Comparison of ENCODE assay signal across 1 cellular context in the genomic region with DNA sequence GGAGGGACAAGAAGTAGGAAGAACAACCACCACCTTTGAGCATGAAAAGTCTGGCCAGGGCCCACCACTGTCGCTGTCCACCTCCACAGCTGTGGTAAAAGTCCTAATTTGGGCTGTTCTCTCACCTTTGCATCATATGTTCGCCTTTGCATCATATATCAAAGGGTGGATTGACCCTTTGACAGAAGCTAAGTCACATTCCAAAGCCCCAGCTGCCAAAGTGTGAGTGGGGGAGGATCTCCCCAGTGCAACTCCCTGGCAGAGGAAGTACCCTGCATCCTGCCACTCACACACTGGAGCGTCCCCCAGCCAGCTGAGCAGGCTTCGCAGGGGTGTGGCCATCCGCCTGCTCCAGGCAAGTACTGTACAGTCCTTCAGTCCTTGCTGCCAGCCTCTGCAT.
TF ChIP-seq lines count a peak whose summit lies in the region.

No MANE protein-coding gene starts in this region.

TF ChIP-seq in H1, 55 proteins besides CTCF, POLR2A, EP300 and RAD21:
- TF ChIP-seq BCL11A (IDR thresholded peaks at IDR 0.05; ENCODE audit: low read depth in 2 of 2, low read length in 2 of 2) (no peak), SAP30 (IDR thresholded peaks at IDR 0.05; ENCODE audit: insufficient read depth, insufficient replicate concordance, low read length) (no peak), HDAC6 (IDR thresholded peaks at IDR 0.05; ENCODE audit: low read depth, low read length) (no peak), TAF1 (IDR thresholded peaks at IDR 0.05; ENCODE audit: low read depth, low read length) (no peak), TEAD4 (IDR thresholded peaks at IDR 0.05; ENCODE audit: low read depth, low read length) (no peak), JUND (IDR thresholded peaks at IDR 0.05; ENCODE audit: low read length) (no peak), NRF1 (IDR thresholded peaks at IDR 0.05; ENCODE audit: low read depth, low read length) (no peak), CBX8 (IDR thresholded peaks at IDR 0.05; ENCODE audit: borderline replicate concordance, low read depth, low read length) (no peak)
- TF ChIP-seq, protein P1, sequence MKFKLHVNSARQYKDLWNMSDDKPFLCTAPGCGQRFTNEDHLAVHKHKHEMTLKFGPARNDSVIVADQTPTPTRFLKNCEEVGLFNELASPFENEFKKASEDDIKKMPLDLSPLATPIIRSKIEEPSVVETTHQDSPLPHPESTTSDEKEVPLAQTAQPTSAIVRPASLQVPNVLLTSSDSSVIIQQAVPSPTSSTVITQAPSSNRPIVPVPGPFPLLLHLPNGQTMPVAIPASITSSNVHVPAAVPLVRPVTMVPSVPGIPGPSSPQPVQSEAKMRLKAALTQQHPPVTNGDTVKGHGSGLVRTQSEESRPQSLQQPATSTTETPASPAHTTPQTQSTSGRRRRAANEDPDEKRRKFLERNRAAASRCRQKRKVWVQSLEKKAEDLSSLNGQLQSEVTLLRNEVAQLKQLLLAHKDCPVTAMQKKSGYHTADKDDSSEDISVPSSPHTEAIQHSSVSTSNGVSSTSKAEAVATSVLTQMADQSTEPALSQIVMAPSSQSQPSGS (IDR thresholded peaks at IDR 0.05; ENCODE audit: low read length), result no peak
- TF ChIP-seq, protein P2, sequence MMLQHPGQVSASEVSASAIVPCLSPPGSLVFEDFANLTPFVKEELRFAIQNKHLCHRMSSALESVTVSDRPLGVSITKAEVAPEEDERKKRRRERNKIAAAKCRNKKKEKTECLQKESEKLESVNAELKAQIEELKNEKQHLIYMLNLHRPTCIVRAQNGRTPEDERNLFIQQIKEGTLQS (IDR thresholded peaks at IDR 0.05; ENCODE audit: insufficient read depth, low read depth, low read length), result no peak
